ENCODE assay signal across 1 cellular context in genomic region chr10:46541017-46541661, GRCh38.
TF ChIP-seq lines count a peak whose summit lies in the region.

No MANE protein-coding gene starts in this region.

TF ChIP-seq in GM23338, 12 proteins besides CTCF, POLR2A, EP300 and RAD21 (continued from another document):
- TF ChIP-seq ETS1 (IDR thresholded peaks at IDR 0.05): no peak
